In the genomic region with DNA sequence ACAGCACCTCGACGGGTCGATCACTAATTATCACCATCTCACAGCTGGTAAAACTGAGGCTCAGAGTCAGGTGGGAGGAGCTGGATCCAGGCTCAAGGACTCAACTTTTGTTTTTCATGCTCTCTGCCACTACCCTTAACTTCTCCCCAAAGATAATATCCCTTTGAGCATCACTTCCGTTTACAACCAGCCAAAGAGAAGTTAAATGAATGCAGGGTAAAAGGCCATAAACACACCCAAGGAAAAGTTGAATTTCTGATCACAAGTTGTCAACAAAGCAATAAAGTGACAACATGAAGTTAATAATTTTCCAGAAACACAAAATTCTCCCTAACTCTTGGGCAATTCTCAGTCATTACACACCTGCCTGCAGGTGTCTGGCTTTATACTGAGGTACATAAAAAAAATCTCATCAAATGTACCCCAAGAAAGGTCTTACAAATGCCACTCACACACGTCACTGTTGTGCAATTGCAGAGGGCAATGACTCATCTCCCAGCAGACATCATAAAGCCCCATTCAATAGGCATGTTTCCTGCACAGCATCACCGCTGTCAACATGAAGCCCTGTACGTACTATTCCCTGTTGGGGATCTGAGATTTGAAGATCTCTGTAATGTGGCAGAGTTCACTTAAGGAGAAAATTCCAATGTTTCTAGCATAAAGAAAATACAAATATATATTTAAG, we compare ENCODE assay signal across 1 cellular context.
TF ChIP-seq lines count a peak whose summit lies in the region.

No MANE protein-coding gene starts in this region.

TF ChIP-seq in HepG2, 621 proteins besides CTCF, POLR2A, EP300 and RAD21:
- TF ChIP-seq ZNF235 (CRISPR knock-in tag; IDR thresholded peaks at IDR 0.05; ENCODE audit: borderline replicate concordance) (no peak), SMAD3 (CRISPR knock-in tag; IDR thresholded peaks at IDR 0.05) (no peak), FOXA3 (CRISPR knock-in tag; IDR thresholded peaks at IDR 0.05) (peak; percentile 16; the same call in 1 of the 2 replicates), TBX2 (CRISPR knock-in tag; IDR thresholded peaks at IDR 0.05; ENCODE audit: borderline replicate concordance) (no peak), GATAD2A (CRISPR knock-in tag; IDR thresholded peaks at IDR 0.05) (0 out of 2 replicates have a peak, but pooled peaks have one; percentile 32), NR2F6 (IDR thresholded peaks at IDR 0.05) (no peak), NR2F6 (CRISPR knock-in tag; IDR thresholded peaks at IDR 0.05) (no peak), CEBPB (IDR thresholded peaks at IDR 0.05; ENCODE audit: borderline replicate concordance, low read depth, low read length) (peak; percentile 86), RBM39 (IDR thresholded peaks at IDR 0.05; ENCODE audit: low read depth, low read length, poor library complexity, severe bottlenecking) (no peak), FOSL2 (CRISPR knock-in tag; IDR thresholded peaks at IDR 0.05) (peak; percentile 96), CEBPG (CRISPR knock-in tag; IDR thresholded peaks at IDR 0.05) (peak; percentile 41; the same call in 1 of the 2 replicates)
- TF ChIP-seq, protein P1, sequence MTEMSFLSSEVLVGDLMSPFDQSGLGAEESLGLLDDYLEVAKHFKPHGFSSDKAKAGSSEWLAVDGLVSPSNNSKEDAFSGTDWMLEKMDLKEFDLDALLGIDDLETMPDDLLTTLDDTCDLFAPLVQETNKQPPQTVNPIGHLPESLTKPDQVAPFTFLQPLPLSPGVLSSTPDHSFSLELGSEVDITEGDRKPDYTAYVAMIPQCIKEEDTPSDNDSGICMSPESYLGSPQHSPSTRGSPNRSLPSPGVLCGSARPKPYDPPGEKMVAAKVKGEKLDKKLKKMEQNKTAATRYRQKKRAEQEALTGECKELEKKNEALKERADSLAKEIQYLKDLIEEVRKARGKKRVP (CRISPR knock-in tag; IDR thresholded peaks at IDR 0.05) = 0 out of 4 replicates have a peak, but pooled peaks of 1 of the 2 experiments have one; percentile 30
